ENCODE assay signal across 16 cellular contexts in genomic region chr5:72283358-72283757, GRCh38. TPM values are rescaled to one million over a fixed set of nuclear protein-coding genes. Genes with fewer than 3 reads are reported as not detected.
A peak's percentile ranks its signal among the peaks of the same experiment; 100 is the strongest.
DNase-seq lines count a peak whose midpoint lies in the region; ATAC-seq, FAIRE-seq and TF ChIP-seq lines count a peak whose summit lies in the region.
"Had no signal": no experiment of that assay in that cellular context is flagged by ENCODE, and none has a peak within 500 bp of the region (broad histone marks: within the 10 kb centered on the region; RNA-seq: fewer than 3 reads in every experiment).

No MANE protein-coding gene starts in this region.

- H3K79me2 ChIP-seq in fibroblast of lung (ENCODE audit: control insufficient read depth, insufficient read depth, low read length): no peaks in the 10 kb centered on the region
- H3K79me2 ChIP-seq in osteoblast (ENCODE audit: insufficient read depth, low read length): no peaks in the 10 kb centered on the region

- H3K4me1 ChIP-seq in fibroblast of lung (ENCODE audit: control insufficient read depth, extremely low read depth, insufficient read depth, low read length): peaks cover 16% of the 10 kb centered on the region
- peaks cover 29% of the 10 kb centered on the region for H3K4me1 ChIP-seq in osteoblast (ENCODE audit: insufficient read depth, low read length)

- H2AFZ ChIP-seq in fibroblast of lung (ENCODE audit: low read length) (no peak overlapping the region), osteoblast (ENCODE audit: low read length) (no peak overlapping the region)

- H4K20me1 ChIP-seq in fibroblast of lung (ENCODE audit: control insufficient read depth, extremely low read depth, insufficient read depth, low read length) (no peaks in the 10 kb centered on the region), osteoblast (ENCODE audit: insufficient read depth, low read length) (no peaks in the 10 kb centered on the region)

- DNase-seq in fibroblast of lung (ENCODE audit: low read depth in 2 of 2) (peak; percentile 9 to 29), osteoblast (ENCODE audit: insufficient read length, low spot score, missing footprints) (no peak), GM19239 (ENCODE audit: insufficient read length, low spot score) (no peak), NCI-H1436 (lab: John Stamatoyannopoulos, UW) (no peak), NCI-H2227 (lab: John Stamatoyannopoulos, UW; ENCODE audit: unreplicated experiment) (no peak)
- DNase-seq: activated CD4-positive, alpha-beta T cell treated with anti-CD3 and anti-CD28 coated beads, Interleukin-2, amount 10 ng/mL, durations not matched to agents 24 days and 14 days; anterior cingulate cortex; DMS79; head of caudate nucleus; NCI-H345; T-helper 17 cell had no signal

- no peak for FAIRE-seq in GM19239 (lab: Jason Lieb, UNC)
- FAIRE-seq: urothelium cell line had no signal

- no peak overlapping the region for H3K4me2 ChIP-seq in fibroblast of lung (ENCODE audit: extremely low read depth, insufficient read depth, low read length)
- H3K4me2 ChIP-seq in osteoblast (ENCODE audit: insufficient read depth, low read length): no peak overlapping the region

- no peaks in the 10 kb centered on the region for H3K36me3 ChIP-seq in fibroblast of lung (ENCODE audit: control insufficient read depth, insufficient read depth, low read length)
- H3K36me3 ChIP-seq in osteoblast (ENCODE audit: insufficient read depth, low read length): no peaks in the 10 kb centered on the region

- H3K9ac ChIP-seq in fibroblast of lung (ENCODE audit: insufficient read depth, low read length): no peak overlapping the region

- H3K4me3 ChIP-seq in fibroblast of lung (replicated peaks in 1 of 4; ENCODE audit: control extremely low read depth in 1 of 4, insufficient read depth in 1 of 4, low read depth in 3 of 4, low read length in 4 of 4) (no peak overlapping the region), osteoblast (ENCODE audit: insufficient read depth, low read length) (no peak overlapping the region)
- H3K4me3 ChIP-seq: lung had no signal

- no peaks in the 10 kb centered on the region for H3K27me3 ChIP-seq in fibroblast of lung (ENCODE audit: control insufficient read depth, insufficient read depth, low read length)
- no peaks in the 10 kb centered on the region for H3K27me3 ChIP-seq in osteoblast (ENCODE audit: insufficient read depth, low read length)

- no peaks in the 10 kb centered on the region for H3K9me3 ChIP-seq in fibroblast of lung (ENCODE audit: control insufficient read depth, insufficient read depth, low read depth, low read length)
- no peaks in the 10 kb centered on the region for H3K9me3 ChIP-seq in osteoblast (ENCODE audit: low read depth, low read length)

- TF ChIP-seq CTCF in C4-2B (conservative IDR thresholded peaks at IDR 0.05) (no peak), fibroblast of lung (conservative IDR thresholded peaks at IDR 0.05 in 1 of 2, IDR thresholded peaks at IDR 0.05 in 1 of 2; ENCODE audit: low read depth in 1 of 2, low read length in 2 of 2) (no peak), osteoblast (IDR thresholded peaks at IDR 0.05; ENCODE audit: extremely low read depth, low read depth, low read length) (no peak)

- H3K27ac ChIP-seq in C4-2B (peak overlapping the region; percentile 53; the same call in 1 of the 2 replicates), fibroblast of lung (ENCODE audit: insufficient read depth, low read length) (no peak overlapping the region), osteoblast (ENCODE audit: low read depth, low read length) (peak overlapping the region; percentile 74)

- ATAC-seq in SK-N-SH treated with all-trans-retinoic acid at 6 μM for 48 hours (no peak), GM21529 (IDR thresholded peaks at IDR 0.05; ENCODE audit: unreplicated experiment) (no peak)
- ATAC-seq: T-helper 17 cell had no signal

TF ChIP-seq in SK-N-SH treated with all-trans-retinoic acid at 6 μM for 48 hours, 23 proteins besides CTCF, POLR2A, EP300 and RAD21:
- no peak for TF ChIP-seq OSR1 (CRISPR knock-in tag; IDR thresholded peaks at IDR 0.05)
- no peak for TF ChIP-seq ARNTL (CRISPR knock-in tag; IDR thresholded peaks at IDR 0.05; ENCODE audit: borderline replicate concordance, low read depth)
- TF ChIP-seq, protein P1, sequence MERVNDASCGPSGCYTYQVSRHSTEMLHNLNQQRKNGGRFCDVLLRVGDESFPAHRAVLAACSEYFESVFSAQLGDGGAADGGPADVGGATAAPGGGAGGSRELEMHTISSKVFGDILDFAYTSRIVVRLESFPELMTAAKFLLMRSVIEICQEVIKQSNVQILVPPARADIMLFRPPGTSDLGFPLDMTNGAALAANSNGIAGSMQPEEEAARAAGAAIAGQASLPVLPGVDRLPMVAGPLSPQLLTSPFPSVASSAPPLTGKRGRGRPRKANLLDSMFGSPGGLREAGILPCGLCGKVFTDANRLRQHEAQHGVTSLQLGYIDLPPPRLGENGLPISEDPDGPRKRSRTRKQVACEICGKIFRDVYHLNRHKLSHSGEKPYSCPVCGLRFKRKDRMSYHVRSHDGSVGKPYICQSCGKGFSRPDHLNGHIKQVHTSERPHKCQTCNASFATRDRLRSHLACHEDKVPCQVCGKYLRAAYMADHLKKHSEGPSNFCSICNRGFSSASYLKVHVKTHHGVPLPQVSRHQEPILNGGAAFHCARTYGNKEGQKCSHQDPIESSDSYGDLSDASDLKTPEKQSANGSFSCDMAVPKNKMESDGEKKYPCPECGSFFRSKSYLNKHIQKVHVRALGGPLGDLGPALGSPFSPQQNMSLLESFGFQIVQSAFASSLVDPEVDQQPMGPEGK (CRISPR knock-in tag; IDR thresholded peaks at IDR 0.05; ENCODE audit: borderline replicate concordance): no peak
- TF ChIP-seq, protein P2, sequence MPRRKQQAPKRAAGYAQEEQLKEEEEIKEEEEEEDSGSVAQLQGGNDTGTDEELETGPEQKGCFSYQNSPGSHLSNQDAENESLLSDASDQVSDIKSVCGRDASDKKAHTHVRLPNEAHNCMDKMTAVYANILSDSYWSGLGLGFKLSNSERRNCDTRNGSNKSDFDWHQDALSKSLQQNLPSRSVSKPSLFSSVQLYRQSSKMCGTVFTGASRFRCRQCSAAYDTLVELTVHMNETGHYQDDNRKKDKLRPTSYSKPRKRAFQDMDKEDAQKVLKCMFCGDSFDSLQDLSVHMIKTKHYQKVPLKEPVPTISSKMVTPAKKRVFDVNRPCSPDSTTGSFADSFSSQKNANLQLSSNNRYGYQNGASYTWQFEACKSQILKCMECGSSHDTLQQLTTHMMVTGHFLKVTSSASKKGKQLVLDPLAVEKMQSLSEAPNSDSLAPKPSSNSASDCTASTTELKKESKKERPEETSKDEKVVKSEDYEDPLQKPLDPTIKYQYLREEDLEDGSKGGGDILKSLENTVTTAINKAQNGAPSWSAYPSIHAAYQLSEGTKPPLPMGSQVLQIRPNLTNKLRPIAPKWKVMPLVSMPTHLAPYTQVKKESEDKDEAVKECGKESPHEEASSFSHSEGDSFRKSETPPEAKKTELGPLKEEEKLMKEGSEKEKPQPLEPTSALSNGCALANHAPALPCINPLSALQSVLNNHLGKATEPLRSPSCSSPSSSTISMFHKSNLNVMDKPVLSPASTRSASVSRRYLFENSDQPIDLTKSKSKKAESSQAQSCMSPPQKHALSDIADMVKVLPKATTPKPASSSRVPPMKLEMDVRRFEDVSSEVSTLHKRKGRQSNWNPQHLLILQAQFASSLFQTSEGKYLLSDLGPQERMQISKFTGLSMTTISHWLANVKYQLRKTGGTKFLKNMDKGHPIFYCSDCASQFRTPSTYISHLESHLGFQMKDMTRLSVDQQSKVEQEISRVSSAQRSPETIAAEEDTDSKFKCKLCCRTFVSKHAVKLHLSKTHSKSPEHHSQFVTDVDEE (CRISPR knock-in tag; IDR thresholded peaks at IDR 0.05): no peak
- TF ChIP-seq RARB (CRISPR knock-in tag; IDR thresholded peaks at IDR 0.05): no peak
- no peak for TF ChIP-seq ZNF70 (CRISPR knock-in tag; IDR thresholded peaks at IDR 0.05)
- 0 out of 2 replicates have a peak, but pooled peaks have one; percentile 56 for TF ChIP-seq CSDC2 (CRISPR knock-in tag; IDR thresholded peaks at IDR 0.05)
- no peak for TF ChIP-seq ZNF565 (CRISPR knock-in tag; conservative IDR thresholded peaks at IDR 0.05; ENCODE audit: low read depth)
- TF ChIP-seq ZC3H10 (CRISPR knock-in tag; IDR thresholded peaks at IDR 0.05): no peak
- TF ChIP-seq ZFP3 (CRISPR knock-in tag; IDR thresholded peaks at IDR 0.05): peak; percentile 32; the same call in 1 of the 2 replicates
- TF ChIP-seq, protein P3, sequence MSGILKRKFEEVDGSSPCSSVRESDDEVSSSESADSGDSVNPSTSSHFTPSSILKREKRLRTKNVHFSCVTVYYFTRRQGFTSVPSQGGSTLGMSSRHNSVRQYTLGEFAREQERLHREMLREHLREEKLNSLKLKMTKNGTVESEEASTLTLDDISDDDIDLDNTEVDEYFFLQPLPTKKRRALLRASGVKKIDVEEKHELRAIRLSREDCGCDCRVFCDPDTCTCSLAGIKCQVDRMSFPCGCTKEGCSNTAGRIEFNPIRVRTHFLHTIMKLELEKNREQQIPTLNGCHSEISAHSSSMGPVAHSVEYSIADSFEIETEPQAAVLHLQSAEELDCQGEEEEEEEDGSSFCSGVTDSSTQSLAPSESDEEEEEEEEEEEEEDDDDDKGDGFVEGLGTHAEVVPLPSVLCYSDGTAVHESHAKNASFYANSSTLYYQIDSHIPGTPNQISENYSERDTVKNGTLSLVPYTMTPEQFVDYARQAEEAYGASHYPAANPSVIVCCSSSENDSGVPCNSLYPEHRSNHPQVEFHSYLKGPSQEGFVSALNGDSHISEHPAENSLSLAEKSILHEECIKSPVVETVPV (CRISPR knock-in tag; IDR thresholded peaks at IDR 0.05): no peak
- TF ChIP-seq ZNF8 (CRISPR knock-in tag; IDR thresholded peaks at IDR 0.05): no peak
TF ChIP-seq in SK-N-SH treated with all-trans-retinoic acid at 6 μM for 48 hours: peak in this region for 2.

RNA-seq across cellular contexts. Expression of gene MRPS27, which starts 36.7 kb away (rescaled TPM):
- total RNA-seq in fibroblast of lung: 72.7 and 86.5 TPM in 2 replicates
- 67.2 and 75.9 TPM in 2 replicates for polyA plus RNA-seq in fibroblast of lung
- 41.4 and 44.1 TPM in 2 replicates for polyA plus RNA-seq in fibroblast of lung (2012)
- 88.9 and 143 TPM in 2 replicates for polyA minus RNA-seq in fibroblast of lung (ENCODE audit: low replicate concordance)
- total RNA-seq in osteoblast: 98.1 and 106 TPM in 2 replicates

RNA-seq across cellular contexts. Expression of gene PTCD2, which starts 36.8 kb away (rescaled TPM):
- 9.5 and 15.9 TPM in 2 replicates for total RNA-seq in fibroblast of lung
- 10.3 and 13.4 TPM in 2 replicates for polyA plus RNA-seq in fibroblast of lung
- polyA plus RNA-seq in fibroblast of lung (2012): 7.2 and 8.6 TPM in 2 replicates
- 2.1 and 13.8 TPM in 2 replicates for polyA minus RNA-seq in fibroblast of lung (ENCODE audit: low replicate concordance)
- 8.3 and 9.4 TPM in 2 replicates for total RNA-seq in osteoblast

Comparison
In these comparisons a context has a peak if more than half of its experiments do, and no peak if none do; other contexts are left out.
1. DNase-seq: peak in fibroblast of lung (2 of 2); none in osteoblast (single experiment), GM19239 (single experiment), NCI-H1436 (single experiment) and NCI-H2227 (single experiment).